In genomic region chr10:71975087-71975890, GRCh38 we compare ENCODE assay signal across 10 cellular contexts. TPM values are rescaled to one million over a fixed set of nuclear protein-coding genes. Genes with fewer than 3 reads are reported as not detected.
A peak's percentile ranks its signal among the peaks of the same experiment; 100 is the strongest.
DNase-seq lines count a peak whose midpoint lies in the region; ATAC-seq and TF ChIP-seq lines count a peak whose summit lies in the region.
"Had no signal": no experiment of that assay in that cellular context is flagged by ENCODE, and none has a peak within 500 bp of the region (broad histone marks: within the 10 kb centered on the region; RNA-seq: fewer than 3 reads in every experiment).

No MANE protein-coding gene starts in this region.

- POLR2A ChIA-PET in MCF 10A (lab: Yijun Ruan, JAX) = interaction anchor here (0.5 to 5.2 kb wide), 22 partner anchors 10 to 347 kb away, joined by 3 to 64 read pairs (median 4); partner anchors contain the start of genes ANAPC16, ASCC1, CHST3 and PSAP

- intact Hi-C loops in MCF 10A (cut with micrococcal nuclease) = loop anchor here (2.0 kb wide), 1 partner anchor 34 kb away; no protein-coding TSS in a partner anchor
- intact Hi-C loops in activated T-helper 2 cell treated with anti-CD3 and anti-CD28 coated beads, Interferon-gamma antibody, Interleukin-2, Interleukin-4, amounts not matched to agents 10 μg/mL and 5 μg/mL and 100 μg/mL, durations not matched to agents 14 hours and 24 hours and 36 hours (cut with micrococcal nuclease) = no loop called here

- BruUV-seq in MCF 10A (replicated peaks; lab: Mats Ljungman, UMichigan) = no TSS peak

- H3K4me1 ChIP-seq in lung (ENCODE audit: control insufficient read depth in 2 of 2, insufficient read depth in 2 of 2, low read length in 2 of 2) (peaks cover 21 to 29% of the 10 kb centered on the region in 2 donors), subcutaneous abdominal adipose tissue (ENCODE audit: control insufficient read depth in 5 of 5, insufficient read depth in 5 of 5, low read length in 5 of 5) (peaks cover 18 to 96% (median 90%) of the 10 kb centered on the region in 5 donors)

- H3K4me1 Mint-ChIP-seq in MCF 10A (ENCODE audit: insufficient read depth, unreplicated experiment) = peaks cover 80% of the 10 kb centered on the region
- H3K4me1 Mint-ChIP-seq in activated T-helper 2 cell treated with anti-CD3 and anti-CD28 coated beads, Interferon-gamma antibody, Interleukin-2, Interleukin-4, amounts not matched to agents 10 μg/mL and 5 μg/mL and 100 μg/mL, durations not matched to agents 14 hours and 24 hours and 36 hours (ENCODE audit: low read depth) = peaks cover 22% of the 10 kb centered on the region
- H3K4me1 Mint-ChIP-seq in T-helper 2 cell treated with Interferon-gamma antibody and Interleukin-4, amounts not matched to agents 5 μg/mL and 100 μg/mL, for 36 hours (ENCODE audit: low read depth) = no peaks in the 10 kb centered on the region

- no peaks in the 10 kb centered on the region for H3K9me3 Mint-ChIP-seq in MCF 10A (ENCODE audit: unreplicated experiment)
- no peaks in the 10 kb centered on the region for H3K9me3 Mint-ChIP-seq in activated T-helper 2 cell treated with anti-CD3 and anti-CD28 coated beads, Interferon-gamma antibody, Interleukin-2, Interleukin-4, amounts not matched to agents 10 μg/mL and 5 μg/mL and 100 μg/mL, durations not matched to agents 14 hours and 24 hours and 36 hours
- no peaks in the 10 kb centered on the region for H3K9me3 Mint-ChIP-seq in T-helper 2 cell treated with Interferon-gamma antibody and Interleukin-4, amounts not matched to agents 5 μg/mL and 100 μg/mL, for 36 hours

- H3K36me3 ChIP-seq in lung (ENCODE audit: control insufficient read depth in 2 of 2, insufficient read depth in 2 of 2, low read length in 2 of 2) = no peaks in the 10 kb centered on the region
- peaks cover 0 to 12% (median 9%) of the 10 kb centered on the region in 5 donors for H3K36me3 ChIP-seq in subcutaneous abdominal adipose tissue (ENCODE audit: control insufficient read depth in 5 of 5, insufficient read depth in 5 of 5, low read length in 5 of 5)

- peaks cover 23% of the 10 kb centered on the region for H3K36me3 Mint-ChIP-seq in MCF 10A (ENCODE audit: insufficient read depth, unreplicated experiment)
- H3K36me3 Mint-ChIP-seq in activated T-helper 2 cell treated with anti-CD3 and anti-CD28 coated beads, Interferon-gamma antibody, Interleukin-2, Interleukin-4, amounts not matched to agents 10 μg/mL and 5 μg/mL and 100 μg/mL, durations not matched to agents 14 hours and 24 hours and 36 hours (ENCODE audit: low read depth) = no peaks in the 10 kb centered on the region
- no peaks in the 10 kb centered on the region for H3K36me3 Mint-ChIP-seq in T-helper 2 cell treated with Interferon-gamma antibody and Interleukin-4, amounts not matched to agents 5 μg/mL and 100 μg/mL, for 36 hours (ENCODE audit: low read depth)

- peak overlapping the region; percentile 78 for H3K27ac Mint-ChIP-seq in MCF 10A (ENCODE audit: low read depth, unreplicated experiment)
- H3K27ac Mint-ChIP-seq in activated T-helper 2 cell treated with anti-CD3 and anti-CD28 coated beads, Interferon-gamma antibody, Interleukin-2, Interleukin-4, amounts not matched to agents 10 μg/mL and 5 μg/mL and 100 μg/mL, durations not matched to agents 14 hours and 24 hours and 36 hours = no peak overlapping the region
- H3K27ac Mint-ChIP-seq in T-helper 2 cell treated with Interferon-gamma antibody and Interleukin-4, amounts not matched to agents 5 μg/mL and 100 μg/mL, for 36 hours = no peak overlapping the region

- H3K27me3 ChIP-seq in lung (ENCODE audit: control insufficient read depth, insufficient read depth) = no peaks in the 10 kb centered on the region
- H3K27me3 ChIP-seq in subcutaneous abdominal adipose tissue (ENCODE audit: control insufficient read depth in 5 of 5, insufficient read depth in 4 of 5, low read length in 5 of 5) = no peaks in the 10 kb centered on the region

- no peaks in the 10 kb centered on the region for H3K27me3 Mint-ChIP-seq in MCF 10A (ENCODE audit: insufficient read depth, unreplicated experiment)
- no peaks in the 10 kb centered on the region for H3K27me3 Mint-ChIP-seq in activated T-helper 2 cell treated with anti-CD3 and anti-CD28 coated beads, Interferon-gamma antibody, Interleukin-2, Interleukin-4, amounts not matched to agents 10 μg/mL and 5 μg/mL and 100 μg/mL, durations not matched to agents 14 hours and 24 hours and 36 hours (ENCODE audit: low read depth)
- no peaks in the 10 kb centered on the region for H3K27me3 Mint-ChIP-seq in T-helper 2 cell treated with Interferon-gamma antibody and Interleukin-4, amounts not matched to agents 5 μg/mL and 100 μg/mL, for 36 hours (ENCODE audit: low read depth)

- TF ChIP-seq CTCF in MCF 10A (IDR thresholded peaks at IDR 0.05; ENCODE audit: unreplicated experiment) (no peak), lung (IDR thresholded peaks at IDR 0.05; ENCODE audit: control extremely low read depth, extremely low read depth) (no peak)

- ATAC-seq in lung (ENCODE audit: insufficient read depth, low FRiP score) (no peak), GM21423 (IDR thresholded peaks at IDR 0.05; ENCODE audit: unreplicated experiment) (no peak)

- H3K27ac ChIP-seq in lung (ENCODE audit: low read depth in 1 of 2, low read length in 1 of 2) (peak overlapping the region; percentile 29 to 67), subcutaneous abdominal adipose tissue (ENCODE audit: low read depth, low read length) (peak overlapping the region; percentile 93)

- peak overlapping the region; percentile 77 for H3K4me3 Mint-ChIP-seq in MCF 10A (ENCODE audit: unreplicated experiment)
- H3K4me3 Mint-ChIP-seq in activated T-helper 2 cell treated with anti-CD3 and anti-CD28 coated beads, Interferon-gamma antibody, Interleukin-2, Interleukin-4, amounts not matched to agents 10 μg/mL and 5 μg/mL and 100 μg/mL, durations not matched to agents 14 hours and 24 hours and 36 hours (ENCODE audit: low read depth) = no peak overlapping the region
- H3K4me3 Mint-ChIP-seq in T-helper 2 cell treated with Interferon-gamma antibody and Interleukin-4, amounts not matched to agents 5 μg/mL and 100 μg/mL, for 36 hours = no peak overlapping the region

- H3K9me3 ChIP-seq in lung (ENCODE audit: control insufficient read depth in 2 of 2, insufficient read depth in 1 of 2, low read length in 1 of 2) (no peaks in the 10 kb centered on the region), subcutaneous abdominal adipose tissue (ENCODE audit: control insufficient read depth in 5 of 5, low read length in 5 of 5) (no peaks in the 10 kb centered on the region)

- 75 to 80% methylated on average over 16 of the region's 16 CpGs for WGBS in lung, 2 donors

- H3K4me3 ChIP-seq in lung (no peak overlapping the region), subcutaneous abdominal adipose tissue (ENCODE audit: low read depth in 1 of 5, low read length in 5 of 5) (peak overlapping the region in 1 of 5 donors; percentile 21)

- peak; percentile 75 for DNase-seq in HT1080 (ENCODE audit: low read depth)
- DNase-seq in MCF 10A (ENCODE audit: unreplicated experiment) = peak; percentile 83
- DNase-seq in lung (ENCODE audit: low spot score) = no peak
- DNase-seq in activated T-helper 2 cell treated with anti-CD3 and anti-CD28 coated beads, Interferon-gamma antibody, Interleukin-2, Interleukin-4, amounts not matched to agents 10 μg/mL and 5 μg/mL and 100 μg/mL, durations not matched to agents 14 hours and 24 hours and 36 hours (ENCODE audit: low spot score) = no peak
- no peak for DNase-seq in T-helper 2 cell treated with Interferon-gamma antibody and Interleukin-4, amounts not matched to agents 5 μg/mL and 100 μg/mL, for 36 hours (ENCODE audit: low spot score)
- DNase-seq in D341Med (ENCODE audit: low spot score) = no peak
- DNase-seq: GDM1, NCI-H774 had no signal

- H3K9ac ChIP-seq in subcutaneous abdominal adipose tissue (ENCODE audit: low read length in 5 of 5) = peak overlapping the region; percentile 1 to 63 (median 30)

- CTCF ChIA-PET in MCF 10A (lab: Yijun Ruan, JAX) = interaction anchor here (0.5 to 8.9 kb wide), 6 partner anchors 10 to 72 kb away, joined by 3 to 61 read pairs (median 4); no protein-coding TSS in a partner anchor

RNA-seq across cellular contexts. Expression of gene CHST3, which starts 11.1 kb away (rescaled TPM):
- total RNA-seq in HT1080 (2014; rRNA removed; shearing (Covaris generic)) = 20.7 and 23.6 TPM in 2 replicates
- polyA plus RNA-seq in HT1080 (2015; cell fraction: cytosol; rRNA removed) = 6.5 and 7.0 TPM in 2 replicates
- polyA plus RNA-seq in HT1080 (2015; cell fraction: nucleus; rRNA removed) = 9.1 and 9.4 TPM in 2 replicates
- total RNA-seq in MCF 10A (2022) = 28.7 and 29.3 TPM in 2 replicates
- total RNA-seq in lung = 10 to 100 TPM; 10.7 to 13.7 TPM
- polyA plus RNA-seq in lung = 1 to 10 TPM; 2.2 to 5.2 TPM
- 0.52 and 0.62 TPM in 2 replicates for total RNA-seq in activated T-helper 2 cell treated with anti-CD3 and anti-CD28 coated beads, Interferon-gamma antibody, Interleukin-2, Interleukin-4, amounts not matched to agents 10 μg/mL and 5 μg/mL and 100 μg/mL, durations not matched to agents 14 hours and 24 hours and 36 hours

Comparison
In these comparisons a context has a peak if more than half of its experiments do, and no peak if none do; other contexts are left out.
1. DNase-seq: peak in HT1080 (single experiment) and MCF 10A (single experiment); none in lung (single experiment), activated T-helper 2 cell treated with anti-CD3 and anti-CD28 coated beads, Interferon-gamma antibody, Interleukin-2, Interleukin-4, amounts not matched to agents 10 μg/mL and 5 μg/mL and 100 μg/mL, durations not matched to agents 14 hours and 24 hours and 36 hours (single experiment), T-helper 2 cell treated with Interferon-gamma antibody and Interleukin-4, amounts not matched to agents 5 μg/mL and 100 μg/mL, for 36 hours (single experiment) and D341Med (single experiment).